17 cellular contexts compared by ENCODE assay signal in the genomic region with DNA sequence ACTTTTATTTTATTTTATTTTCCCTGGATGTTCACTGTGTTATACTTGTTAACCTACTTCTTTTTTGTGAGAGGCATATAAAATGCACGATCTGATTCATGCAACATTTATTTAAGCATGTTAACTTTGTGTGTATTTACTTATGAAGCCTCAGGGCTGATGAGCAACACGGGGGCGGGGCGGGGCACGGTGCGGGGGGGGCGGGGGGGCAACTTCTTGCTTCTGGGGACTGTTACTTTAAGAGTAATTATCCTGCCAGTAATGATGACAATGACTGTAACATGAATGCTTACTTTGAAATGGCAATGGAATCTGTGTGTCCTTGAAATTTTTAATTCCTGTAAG.
A peak's percentile ranks its signal among the peaks of the same experiment; 100 is the strongest.
DNase-seq lines count a peak whose midpoint lies in the region; ATAC-seq and TF ChIP-seq lines count a peak whose summit lies in the region.
"Had no signal": no experiment of that assay in that cellular context is flagged by ENCODE, and none has a peak within 500 bp of the region (broad histone marks: within the 10 kb centered on the region; RNA-seq: fewer than 3 reads in every experiment).

No MANE protein-coding gene starts in this region.

- DNase-seq in AG20443 (ENCODE audit: low spot score) (peak; percentile 34), astrocyte of the spinal cord (ENCODE audit: low read depth, low spot score) (peak; percentile 17), left colon (no peak), NOMO-1 treated with dmso at 0.1 percent for 144 hours (lab: John Stamatoyannopoulos, UW; ENCODE audit: unreplicated experiment) (no peak), middle frontal gyrus (ENCODE audit: extremely low spot score, low spot score) (no peak)
- no peak for DNase-seq in stimulated activated CD4-positive, alpha-beta T cell treated with anti-CD3 and anti-CD28 coated beads, Interleukin-4, amount 100 ng/mL, for 4 hours
- no peak for DNase-seq in effector CD8-positive, alpha-beta T cell (lab: John Stamatoyannopoulos, UW)
- DNase-seq: activated CD4-positive, alpha-beta T cell treated with anti-CD3 and anti-CD28 coated beads for 36 hours; activated CD8-positive, alpha-beta memory T cell treated with anti-CD3 and anti-CD28 coated beads, Interleukin-2, amount 50 U/mL, for 48 hours; activated naive CD4-positive, alpha-beta T cell; NCI-H1092 treated with DMSO at 0.1 percent for 48 hours; NCI-H2171 treated with DMSO at 0.1 percent for 48 hours; Peyer's patch had no signal

- H3K4me3 ChIP-seq in astrocyte of the spinal cord (ENCODE audit: low read depth, low read length): no peak overlapping the region
- H3K4me3 ChIP-seq: Peyer's patch, upper lobe of left lung had no signal

- TF ChIP-seq CTCF in astrocyte of the spinal cord (IDR thresholded peaks at IDR 0.05; ENCODE audit: low read depth, low read length): no peak

- intact Hi-C loops in left colon (cut with DNase I, micrococcal nuclease): no loop called here

- ATAC-seq in left colon: peak; percentile 43
- ATAC-seq: activated CD4-positive, alpha-beta T cell treated with anti-CD3 and anti-CD28 coated beads for 36 hours; sciatic nerve; stimulated activated memory B cell treated with anti-CD40 and anti-IgM and Interleukin-4, amounts not matched to agents 10 μg/mL and 1 μg/mL and 100 μg/mL, for 72 hours had no signal

- in situ Hi-C loops in astrocyte of the spinal cord (cut with HindIII; ENCODE audit: low sequenced_read_pairs): no loop called here

- no peaks in the 10 kb centered on the region for H3K36me3 ChIP-seq in KOPT-K1 (ENCODE audit: insufficient read depth, low read length)
- H3K36me3 ChIP-seq: Peyer's patch, upper lobe of left lung had no signal

- no peaks in the 10 kb centered on the region for H3K9me3 ChIP-seq in KOPT-K1 (ENCODE audit: insufficient read depth, low read length, poor library complexity, severe bottlenecking)
- H3K9me3 ChIP-seq: Peyer's patch, upper lobe of left lung had no signal

- H3K27ac ChIP-seq in KOPT-K1 (ENCODE audit: low read depth, low read length, poor library complexity, severe bottlenecking): peak overlapping the region; percentile 83
- H3K27ac ChIP-seq: Peyer's patch had no signal

Comparison
In these comparisons a context has a peak if more than half of its experiments do, and no peak if none do; other contexts are left out.
1. DNase-seq: peak in AG20443 (single experiment) and astrocyte of the spinal cord (single experiment); none in left colon (0 of 2), stimulated activated CD4-positive, alpha-beta T cell treated with anti-CD3 and anti-CD28 coated beads, Interleukin-4, amount 100 ng/mL, for 4 hours (0 of 2), effector CD8-positive, alpha-beta T cell (single experiment), NOMO-1 treated with dmso at 0.1 percent for 144 hours (single experiment) and middle frontal gyrus (single experiment).